In genomic region chr3:126440709-126440995, GRCh38 we compare ENCODE assay signal across 15 cellular contexts. TPM values are rescaled to one million over a fixed set of nuclear protein-coding genes. Genes with fewer than 3 reads are reported as not detected.
"Had no signal": no experiment of that assay in that cellular context is flagged by ENCODE, and none has a peak within 500 bp of the region (broad histone marks: within the 10 kb centered on the region; RNA-seq: fewer than 3 reads in every experiment).

No MANE protein-coding gene starts in this region.

- H3K27ac ChIP-seq: adrenal gland, cardiac muscle cell, esophagus muscularis mucosa, left ventricle myocardium inferior, right lobe of liver, uterus, WERI-Rb-1 had no signal

- H3K36me3 ChIP-seq: uterus had no signal

- H3K27ac Mint-ChIP-seq: activated CD8-positive, alpha-beta T cell treated with anti-CD3 and anti-CD28 coated beads, Interleukin-2, amount 10 ng/mL, durations not matched to agents 7 days and 5 days; activated naive CD4-positive, alpha-beta T cell treated with anti-CD3 and anti-CD28 coated beads, Interleukin-2, amount 10 ng/mL, durations not matched to agents 7 days and 5 days; nephron progenitor cell had no signal

- ATAC-seq: activated CD8-positive, alpha-beta T cell treated with anti-CD3 and anti-CD28 coated beads, Interleukin-2, amount 10 ng/mL, durations not matched to agents 7 days and 5 days; right lobe of liver; SK-N-SH treated with all-trans-retinoic acid at 6 μM for 48 hours had no signal

- H3K27me3 Mint-ChIP-seq: activated CD4-positive, alpha-beta T cell treated with anti-CD3 and anti-CD28 coated beads, Interleukin-2, amount 10 ng/mL, durations not matched to agents 24 days and 14 days; activated naive CD4-positive, alpha-beta T cell treated with anti-CD3 and anti-CD28 coated beads, Interleukin-2, amount 10 ng/mL, durations not matched to agents 7 days and 5 days had no signal

- H3K27me3 ChIP-seq: adrenal gland, cardiac muscle cell, esophagus muscularis mucosa, right lobe of liver, uterus had no signal

- H3K4me1 ChIP-seq: adrenal gland, uterus had no signal

- H3K4me3 ChIP-seq: adrenal gland, cardiac muscle cell, esophagus muscularis mucosa, left ventricle myocardium inferior, right lobe of liver, uterus had no signal

- DNase-seq: activated CD4-positive, alpha-beta T cell treated with anti-CD3 and anti-CD28 coated beads, Interleukin-2, amount 10 ng/mL, durations not matched to agents 24 days and 14 days; activated CD8-positive, alpha-beta T cell treated with anti-CD3 and anti-CD28 coated beads, Interleukin-2, amount 10 ng/mL, durations not matched to agents 7 days and 5 days; activated naive CD4-positive, alpha-beta T cell treated with anti-CD3 and anti-CD28 coated beads, Interleukin-2, amount 10 ng/mL, durations not matched to agents 7 days and 5 days; left ventricle myocardium inferior; nephron progenitor cell; stimulated activated CD4-positive, alpha-beta T cell treated with anti-CD3 and anti-CD28 coated beads, Interleukin-1b, Interleukin-23, amount 100 ng/mL, for 48 hours; T-helper 1 cell; WERI-Rb-1 had no signal

- H3K4me3 Mint-ChIP-seq: activated CD4-positive, alpha-beta T cell treated with anti-CD3 and anti-CD28 coated beads, Interleukin-2, amount 10 ng/mL, durations not matched to agents 24 days and 14 days; activated CD8-positive, alpha-beta T cell treated with anti-CD3 and anti-CD28 coated beads, Interleukin-2, amount 10 ng/mL, durations not matched to agents 7 days and 5 days; activated naive CD4-positive, alpha-beta T cell treated with anti-CD3 and anti-CD28 coated beads, Interleukin-2, amount 10 ng/mL, durations not matched to agents 7 days and 5 days; nephron progenitor cell had no signal

- H3K9me3 ChIP-seq: adrenal gland, esophagus muscularis mucosa, left ventricle myocardium inferior, right lobe of liver, uterus had no signal

- FAIRE-seq: islet of Langerhans had no signal

- H3K4me1 Mint-ChIP-seq: activated CD4-positive, alpha-beta T cell treated with anti-CD3 and anti-CD28 coated beads, Interleukin-2, amount 10 ng/mL, durations not matched to agents 24 days and 14 days; activated naive CD4-positive, alpha-beta T cell treated with anti-CD3 and anti-CD28 coated beads, Interleukin-2, amount 10 ng/mL, durations not matched to agents 7 days and 5 days had no signal

- H3K9me3 Mint-ChIP-seq: activated CD4-positive, alpha-beta T cell treated with anti-CD3 and anti-CD28 coated beads, Interleukin-2, amount 10 ng/mL, durations not matched to agents 24 days and 14 days; activated naive CD4-positive, alpha-beta T cell treated with anti-CD3 and anti-CD28 coated beads, Interleukin-2, amount 10 ng/mL, durations not matched to agents 7 days and 5 days; nephron progenitor cell had no signal

RNA-seq across cellular contexts. Expression of gene CFAP100, which starts 45.9 kb away (rescaled TPM):
- polyA plus RNA-seq: adrenal gland, cardiac muscle cell had no signal
